12 cellular contexts compared by ENCODE assay signal in genomic region chrX:39895228-39896110, GRCh38.
DNase-seq lines count a peak whose midpoint lies in the region; ATAC-seq and TF ChIP-seq lines count a peak whose summit lies in the region.
"Had no signal": no experiment of that assay in that cellular context is flagged by ENCODE, and none has a peak within 500 bp of the region (broad histone marks: within the 10 kb centered on the region; RNA-seq: fewer than 3 reads in every experiment).

No MANE protein-coding gene starts in this region.

- H2BK5ac ChIP-seq in mesenchymal stem cell (ENCODE audit: low read depth, low read length, poor library complexity, severe bottlenecking): no peak overlapping the region

- peak overlapping the region in 3 of 5 experiments; percentile 13 to 45 (median 13) for H3K27ac Mint-ChIP-seq in brain

- peak overlapping the region; percentile 13 for H2BK15ac ChIP-seq in mesenchymal stem cell (ENCODE audit: low read depth, poor library complexity, severe bottlenecking)

- no peaks in the 10 kb centered on the region for H3K9me3 ChIP-seq in mesenchymal stem cell (ENCODE audit: control insufficient read depth, low read length)

- no peak overlapping the region for H2BK120ac ChIP-seq in mesenchymal stem cell (ENCODE audit: low read depth, low read length)

- H3K79me1 ChIP-seq in mesenchymal stem cell (replicated peaks; ENCODE audit: low read length, poor library complexity, severe bottlenecking): no peaks in the 10 kb centered on the region

- peaks cover 0 to 32% of the 10 kb centered on the region in 2 experiments for H3K27me3 ChIP-seq in mesenchymal stem cell (ENCODE audit: control insufficient read depth in 1 of 2, insufficient read depth in 1 of 2, low read length in 2 of 2)

- peaks cover 61% of the 10 kb centered on the region for H3K4me1 Mint-ChIP-seq in brain

- peaks cover 10% of the 10 kb centered on the region for H3K27me3 Mint-ChIP-seq in brain

- peak overlapping the region in 1 of 2 experiments; percentile 21 for H3K18ac ChIP-seq in mesenchymal stem cell (ENCODE audit: low read depth in 1 of 2, low read length in 2 of 2)

- H2AFZ ChIP-seq in mesenchymal stem cell (ENCODE audit: low read depth, low read length): no peak overlapping the region

- no peak overlapping the region for H4K8ac ChIP-seq in mesenchymal stem cell (ENCODE audit: low read length)

- no peak overlapping the region for H3K4ac ChIP-seq in mesenchymal stem cell (ENCODE audit: low read depth in 1 of 2, low read length in 2 of 2)

- H3K14ac ChIP-seq in mesenchymal stem cell (ENCODE audit: low read length in 2 of 2): no peak overlapping the region

- no peak overlapping the region for H3K4me3 ChIP-seq in mesenchymal stem cell (ENCODE audit: insufficient read depth in 1 of 2, low read depth in 1 of 2, low read length in 2 of 2)

- peaks cover 20% of the 10 kb centered on the region for H3K4me1 ChIP-seq in mesenchymal stem cell (ENCODE audit: control insufficient read depth, insufficient read depth, low read depth, low read length)

- peak; percentile 30 for DNase-seq in Caki2 (ENCODE audit: low read depth)
- DNase-seq in NCI-H1092 (lab: John Stamatoyannopoulos, UW): peak; percentile 69
- DNase-seq in mesenchymal stem cell: no peak
- DNase-seq in HuH-7 (ENCODE audit: low spot score): no peak
- DNase-seq in DMS79 (lab: John Stamatoyannopoulos, UW): no peak
- DNase-seq: activated T-cell treated with anti-CD3 and anti-CD28 coated beads for 4 hours, DND-41, T-helper 9 cell had no signal

- no peak overlapping the region for H4K91ac ChIP-seq in mesenchymal stem cell (ENCODE audit: low read length)

- ATAC-seq in GM21723 (IDR thresholded peaks at IDR 0.05; ENCODE audit: unreplicated experiment): no peak
- no peak for ATAC-seq in HG03520 (IDR thresholded peaks at IDR 0.05; ENCODE audit: unreplicated experiment)

- in situ Hi-C loops in Caki2 (cut with HindIII; ENCODE audit: low pct_unique_long_range_greater_than_20kb, low sequenced_read_pairs): no loop called here

- TF ChIP-seq CTCF in brain (conservative IDR thresholded peaks at IDR 0.05): no peak

- no peak overlapping the region for H2AK5ac ChIP-seq in mesenchymal stem cell (ENCODE audit: low read length, severe bottlenecking)

- WGBS in mesenchymal stem cell: 93% methylated on average over 13 of the region's 18 CpGs

- H3K9me3 Mint-ChIP-seq in brain: peaks cover 0 to 3% (median 0%) of the 10 kb centered on the region in 5 experiments

- H3K4me3 Mint-ChIP-seq in brain: no peak overlapping the region
- H3K4me3 Mint-ChIP-seq: mesothelial cell of epicardium had no signal

- H3K23ac ChIP-seq in mesenchymal stem cell (ENCODE audit: low read length in 2 of 2): no peak overlapping the region

- no peak overlapping the region for H3K27ac ChIP-seq in mesenchymal stem cell (ENCODE audit: low read length, poor library complexity, severe bottlenecking)

- H3K9ac ChIP-seq in mesenchymal stem cell (ENCODE audit: low read length): no peak overlapping the region

- peak overlapping the region in 1 of 2 experiments; percentile 54 for H2BK12ac ChIP-seq in mesenchymal stem cell (ENCODE audit: low read length in 2 of 2)

- no peaks in the 10 kb centered on the region for H3K36me3 Mint-ChIP-seq in brain
- H3K36me3 Mint-ChIP-seq: mesothelial cell of epicardium had no signal

- H3K4me2 ChIP-seq in mesenchymal stem cell (ENCODE audit: low read length, poor library complexity, severe bottlenecking): no peak overlapping the region

- no peaks in the 10 kb centered on the region for H3K36me3 ChIP-seq in mesenchymal stem cell (ENCODE audit: control insufficient read depth in 1 of 2, insufficient read depth in 2 of 2, low read depth in 1 of 2, low read length in 2 of 2)

Comparison
In these comparisons a context has a peak if more than half of its experiments do, and no peak if none do; other contexts are left out.
1. DNase-seq: peak in Caki2 (single experiment) and NCI-H1092 (single experiment); none in mesenchymal stem cell (single experiment), HuH-7 (single experiment) and DMS79 (single experiment).